Comparison of ENCODE assay signal across 24 cellular contexts in the genomic region with DNA sequence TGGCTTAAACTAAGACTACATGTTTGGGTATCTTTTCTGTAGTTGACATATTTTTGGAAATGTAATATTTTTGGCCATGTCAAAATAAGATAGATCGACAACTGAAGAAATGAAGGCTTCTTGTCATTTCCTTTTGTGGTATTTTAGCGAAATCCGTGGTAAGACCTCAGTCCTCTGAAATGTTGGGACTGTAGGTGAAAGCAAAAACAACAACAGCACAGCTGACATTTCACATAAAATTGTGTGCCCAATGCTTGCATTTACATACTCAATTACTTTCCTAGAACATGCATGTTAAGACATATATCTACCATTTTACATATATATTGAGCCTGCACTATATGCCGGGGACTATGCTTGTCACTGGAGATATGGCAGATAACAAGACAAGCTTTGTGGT. TPM values are rescaled to one million over a fixed set of nuclear protein-coding genes. Genes with fewer than 3 reads are reported as not detected.
DNase-seq lines count a peak whose midpoint lies in the region; ATAC-seq and TF ChIP-seq lines count a peak whose summit lies in the region.
"Had no signal": no experiment of that assay in that cellular context is flagged by ENCODE, and none has a peak within 500 bp of the region (broad histone marks: within the 10 kb centered on the region; RNA-seq: fewer than 3 reads in every experiment).

No MANE protein-coding gene starts in this region.

- H3K9ac ChIP-seq in Loucy (ENCODE audit: low read depth, low read length, poor library complexity, severe bottlenecking) = no peak overlapping the region

- peaks cover 29% of the 10 kb centered on the region for H3K4me1 Mint-ChIP-seq in activated naive CD8-positive, alpha-beta T cell treated with anti-CD3 and anti-CD28 coated beads, Interleukin-2, amount 10 ng/mL, durations not matched to agents 7 days and 5 days
- peaks cover 26% of the 10 kb centered on the region for H3K4me1 Mint-ChIP-seq in activated naive CD8-positive, alpha-beta T cell treated with anti-CD3 and anti-CD28 coated beads, Interleukin-2, amount 50 U/mL, for 24 hours
- H3K4me1 Mint-ChIP-seq in activated T-helper 17 cell treated with anti-CD3 and anti-CD28 coated beads, Interleukin-2, amount 50 U/mL, for 72 hours = peaks cover 18% of the 10 kb centered on the region
- peaks cover 38% of the 10 kb centered on the region for H3K4me1 Mint-ChIP-seq in stimulated activated effector memory CD8-positive, alpha-beta T cell treated with anti-CD3 and anti-CD28 coated beads, Interleukin-12 subunit alpha, Interleukin-12 subunit beta, amount 100 ng/mL, for 72 hours
- no peaks in the 10 kb centered on the region for H3K4me1 Mint-ChIP-seq in MCF 10A (ENCODE audit: insufficient read depth, unreplicated experiment)

- peak overlapping the region; percentile 51 for H3K4me3 Mint-ChIP-seq in activated naive CD8-positive, alpha-beta T cell treated with anti-CD3 and anti-CD28 coated beads, Interleukin-2, amount 10 ng/mL, durations not matched to agents 7 days and 5 days
- H3K4me3 Mint-ChIP-seq in activated naive CD8-positive, alpha-beta T cell treated with anti-CD3 and anti-CD28 coated beads, Interleukin-2, amount 50 U/mL, for 24 hours = no peak overlapping the region
- peak overlapping the region; percentile 22 for H3K4me3 Mint-ChIP-seq in activated T-helper 17 cell treated with anti-CD3 and anti-CD28 coated beads, Interleukin-2, amount 50 U/mL, for 72 hours
- H3K4me3 Mint-ChIP-seq in stimulated activated effector memory CD8-positive, alpha-beta T cell treated with anti-CD3 and anti-CD28 coated beads, Interleukin-12 subunit alpha, Interleukin-12 subunit beta, amount 100 ng/mL, for 72 hours = no peak overlapping the region
- no peak overlapping the region for H3K4me3 Mint-ChIP-seq in MCF 10A (ENCODE audit: unreplicated experiment)
- H3K4me3 Mint-ChIP-seq: brain had no signal

- no peaks in the 10 kb centered on the region for H3K36me3 ChIP-seq in Loucy (ENCODE audit: insufficient read depth, low read length)
- H3K36me3 ChIP-seq: left lung, MG63, prostate gland, thoracic aorta, uterus had no signal

- H3K9me3 ChIP-seq in Loucy (ENCODE audit: insufficient read depth, low read depth, low read length) = no peaks in the 10 kb centered on the region
- H3K9me3 ChIP-seq: left lung, MG63, prostate gland, thoracic aorta, uterus had no signal

- peaks cover 4% of the 10 kb centered on the region for H3K36me3 Mint-ChIP-seq in activated naive CD8-positive, alpha-beta T cell treated with anti-CD3 and anti-CD28 coated beads, Interleukin-2, amount 10 ng/mL, durations not matched to agents 7 days and 5 days
- H3K36me3 Mint-ChIP-seq in activated naive CD8-positive, alpha-beta T cell treated with anti-CD3 and anti-CD28 coated beads, Interleukin-2, amount 50 U/mL, for 24 hours (ENCODE audit: low read depth) = no peaks in the 10 kb centered on the region
- H3K36me3 Mint-ChIP-seq in activated T-helper 17 cell treated with anti-CD3 and anti-CD28 coated beads, Interleukin-2, amount 50 U/mL, for 72 hours (ENCODE audit: low read depth) = no peaks in the 10 kb centered on the region
- H3K36me3 Mint-ChIP-seq in stimulated activated effector memory CD8-positive, alpha-beta T cell treated with anti-CD3 and anti-CD28 coated beads, Interleukin-12 subunit alpha, Interleukin-12 subunit beta, amount 100 ng/mL, for 72 hours = no peaks in the 10 kb centered on the region
- H3K36me3 Mint-ChIP-seq in MCF 10A (ENCODE audit: insufficient read depth, unreplicated experiment) = peaks cover 8% of the 10 kb centered on the region
- H3K36me3 Mint-ChIP-seq: brain had no signal

- peak overlapping the region; percentile 85 for H3K27ac Mint-ChIP-seq in activated naive CD8-positive, alpha-beta T cell treated with anti-CD3 and anti-CD28 coated beads, Interleukin-2, amount 10 ng/mL, durations not matched to agents 7 days and 5 days
- no peak overlapping the region for H3K27ac Mint-ChIP-seq in activated naive CD8-positive, alpha-beta T cell treated with anti-CD3 and anti-CD28 coated beads, Interleukin-2, amount 50 U/mL, for 24 hours
- H3K27ac Mint-ChIP-seq in activated T-helper 17 cell treated with anti-CD3 and anti-CD28 coated beads, Interleukin-2, amount 50 U/mL, for 72 hours = peak overlapping the region; percentile 15
- H3K27ac Mint-ChIP-seq in stimulated activated effector memory CD8-positive, alpha-beta T cell treated with anti-CD3 and anti-CD28 coated beads, Interleukin-12 subunit alpha, Interleukin-12 subunit beta, amount 100 ng/mL, for 72 hours = peak overlapping the region; percentile 30
- no peak overlapping the region for H3K27ac Mint-ChIP-seq in MCF 10A (ENCODE audit: low read depth, unreplicated experiment)
- H3K27ac Mint-ChIP-seq: brain had no signal

- peak; percentile 60 for ATAC-seq in activated naive CD8-positive, alpha-beta T cell treated with anti-CD3 and anti-CD28 coated beads, Interleukin-2, amount 10 ng/mL, durations not matched to agents 7 days and 5 days (ENCODE audit: low read depth)
- no peak for ATAC-seq in activated naive CD8-positive, alpha-beta T cell treated with anti-CD3 and anti-CD28 coated beads, Interleukin-2, amount 50 U/mL, for 24 hours
- peak; percentile 59 for ATAC-seq in activated T-helper 17 cell treated with anti-CD3 and anti-CD28 coated beads, Interleukin-2, amount 50 U/mL, for 72 hours (replicated peaks)
- ATAC-seq in stimulated activated effector memory CD8-positive, alpha-beta T cell treated with anti-CD3 and anti-CD28 coated beads, Interleukin-12 subunit alpha, Interleukin-12 subunit beta, amount 100 ng/mL, for 72 hours = peak; percentile 62
- ATAC-seq: left lung, sciatic nerve had no signal

- no peak overlapping the region for H2AFZ ChIP-seq in Loucy (ENCODE audit: low read length)

- H3K79me2 ChIP-seq in Loucy (ENCODE audit: insufficient read depth, low read length) = no peaks in the 10 kb centered on the region

- no peak for DNase-seq in activated naive CD8-positive, alpha-beta T cell treated with anti-CD3 and anti-CD28 coated beads, Interleukin-2, amount 10 ng/mL, durations not matched to agents 7 days and 5 days
- no peak for DNase-seq in activated naive CD8-positive, alpha-beta T cell treated with anti-CD3 and anti-CD28 coated beads, Interleukin-2, amount 50 U/mL, for 24 hours
- DNase-seq in stimulated activated effector memory CD8-positive, alpha-beta T cell treated with anti-CD3 and anti-CD28 coated beads, Interleukin-12 subunit alpha, Interleukin-12 subunit beta, amount 100 ng/mL, for 72 hours (ENCODE audit: low spot score in 2 of 2) = no peak
- DNase-seq in T1000 (lab: John Stamatoyannopoulos, UW) (no peak), MCF 10A (ENCODE audit: unreplicated experiment) (no peak)
- DNase-seq: activated effector memory CD4-positive, alpha-beta T cell treated with Interleukin-2 at 50 U/mL for 16 hours; DMS79; GF-D8; HCEC 1CT; left lung; mesenchymal stem cell; MG63; NCI-H1436 treated with DMSO at 0.1 percent for 48 hours; NCI-H2107; NCI-H774; uterus had no signal

- no peaks in the 10 kb centered on the region for H3K27me3 ChIP-seq in Loucy (ENCODE audit: insufficient read depth, low read length, poor library complexity, severe bottlenecking)
- H3K27me3 ChIP-seq: left lung, MG63, uterus had no signal

- H4K20me1 ChIP-seq in Loucy (ENCODE audit: insufficient read depth, low read length, poor library complexity, severe bottlenecking) = no peaks in the 10 kb centered on the region

- H3K9me3 Mint-ChIP-seq in activated naive CD8-positive, alpha-beta T cell treated with anti-CD3 and anti-CD28 coated beads, Interleukin-2, amount 10 ng/mL, durations not matched to agents 7 days and 5 days = peaks cover 4% of the 10 kb centered on the region
- no peaks in the 10 kb centered on the region for H3K9me3 Mint-ChIP-seq in activated naive CD8-positive, alpha-beta T cell treated with anti-CD3 and anti-CD28 coated beads, Interleukin-2, amount 50 U/mL, for 24 hours
- H3K9me3 Mint-ChIP-seq in activated T-helper 17 cell treated with anti-CD3 and anti-CD28 coated beads, Interleukin-2, amount 50 U/mL, for 72 hours = no peaks in the 10 kb centered on the region
- H3K9me3 Mint-ChIP-seq in stimulated activated effector memory CD8-positive, alpha-beta T cell treated with anti-CD3 and anti-CD28 coated beads, Interleukin-12 subunit alpha, Interleukin-12 subunit beta, amount 100 ng/mL, for 72 hours = no peaks in the 10 kb centered on the region
- H3K9me3 Mint-ChIP-seq in MCF 10A (ENCODE audit: unreplicated experiment) = no peaks in the 10 kb centered on the region

- TF ChIP-seq CTCF in Loucy (conservative IDR thresholded peaks at IDR 0.05; ENCODE audit: low read length) (no peak), MCF 10A (IDR thresholded peaks at IDR 0.05; ENCODE audit: unreplicated experiment) (no peak)

- CTCF ChIA-PET in MCF 10A (lab: Yijun Ruan, JAX) = no interaction called here

- H3K4me2 ChIP-seq in Loucy (ENCODE audit: low read depth, low read length, poor library complexity, severe bottlenecking) = peak overlapping the region; percentile 7

- peaks cover 7% of the 10 kb centered on the region for H3K4me1 ChIP-seq in Loucy (ENCODE audit: insufficient read depth, low read length, poor library complexity, severe bottlenecking)
- H3K4me1 ChIP-seq: left lung, prostate gland, uterus had no signal

- no peaks in the 10 kb centered on the region for H3F3A ChIP-seq in Loucy (ENCODE audit: low read depth)

- no TSS peak for BruUV-seq in MCF 10A (replicated peaks; lab: Mats Ljungman, UMichigan)

- H3K27me3 Mint-ChIP-seq in activated naive CD8-positive, alpha-beta T cell treated with anti-CD3 and anti-CD28 coated beads, Interleukin-2, amount 10 ng/mL, durations not matched to agents 7 days and 5 days = peaks cover 5% of the 10 kb centered on the region
- H3K27me3 Mint-ChIP-seq in activated naive CD8-positive, alpha-beta T cell treated with anti-CD3 and anti-CD28 coated beads, Interleukin-2, amount 50 U/mL, for 24 hours = no peaks in the 10 kb centered on the region
- H3K27me3 Mint-ChIP-seq in activated T-helper 17 cell treated with anti-CD3 and anti-CD28 coated beads, Interleukin-2, amount 50 U/mL, for 72 hours = no peaks in the 10 kb centered on the region
- H3K27me3 Mint-ChIP-seq in MCF 10A (ENCODE audit: insufficient read depth, unreplicated experiment) = no peaks in the 10 kb centered on the region

- intact Hi-C loops in MCF 10A (cut with micrococcal nuclease) = no loop called here

- POLR2A ChIA-PET in activated naive CD8-positive, alpha-beta T cell treated with anti-CD3 and anti-CD28 coated beads, Interleukin-2, amount 10 ng/mL, durations not matched to agents 7 days and 5 days (lab: Charles Lee) = interaction anchor here (0.6 to 1.2 kb wide), 3 partner anchors 75 to 397 kb away, joined by 3 read pairs; a partner anchor contains a TSS
- POLR2A ChIA-PET in MCF 10A (lab: Yijun Ruan, JAX) = no interaction called here

- H3K9me2 ChIP-seq in Loucy (replicated peaks; ENCODE audit: low read depth, low read length) = no peaks in the 10 kb centered on the region

- H3K4me3 ChIP-seq in Loucy (ENCODE audit: low read length, poor library complexity, severe bottlenecking) = no peak overlapping the region
- H3K4me3 ChIP-seq: left lung, MG63, prostate gland, thoracic aorta, uterus had no signal

RNA-seq across cellular contexts. Expression of a gene that starts 50.2 kb away (rescaled TPM):
- total RNA-seq in activated naive CD8-positive, alpha-beta T cell treated with anti-CD3 and anti-CD28 coated beads, Interleukin-2, amount 10 ng/mL, durations not matched to agents 7 days and 5 days = not detected
- not detected for total RNA-seq in activated T-helper 17 cell treated with anti-CD3 and anti-CD28 coated beads, Interleukin-2, amount 50 U/mL, for 72 hours
- not detected in 2 replicates for total RNA-seq in MCF 10A (2022)
- total RNA-seq: glomerular endothelial cell; left lung; prostate gland; sciatic nerve; T-helper 1 cell treated with Interleukin-12 subunit alpha and Interleukin-12 subunit beta and Interleukin-4 antibody, amounts not matched to agents 30 ng/mL and 1 ng/mL, for 36 hours; thoracic aorta had no signal

Comparison
In these comparisons a context has a peak if more than half of its experiments do, and no peak if none do; other contexts are left out.
1. H3K27ac Mint-ChIP-seq: peak in activated naive CD8-positive, alpha-beta T cell treated with anti-CD3 and anti-CD28 coated beads, Interleukin-2, amount 10 ng/mL, durations not matched to agents 7 days and 5 days (single experiment), activated T-helper 17 cell treated with anti-CD3 and anti-CD28 coated beads, Interleukin-2, amount 50 U/mL, for 72 hours (single experiment) and stimulated activated effector memory CD8-positive, alpha-beta T cell treated with anti-CD3 and anti-CD28 coated beads, Interleukin-12 subunit alpha, Interleukin-12 subunit beta, amount 100 ng/mL, for 72 hours (single experiment); none in activated naive CD8-positive, alpha-beta T cell treated with anti-CD3 and anti-CD28 coated beads, Interleukin-2, amount 50 U/mL, for 24 hours (single experiment) and MCF 10A (single experiment).
2. H3K4me3 Mint-ChIP-seq: peak in activated naive CD8-positive, alpha-beta T cell treated with anti-CD3 and anti-CD28 coated beads, Interleukin-2, amount 10 ng/mL, durations not matched to agents 7 days and 5 days (single experiment) and activated T-helper 17 cell treated with anti-CD3 and anti-CD28 coated beads, Interleukin-2, amount 50 U/mL, for 72 hours (single experiment); none in activated naive CD8-positive, alpha-beta T cell treated with anti-CD3 and anti-CD28 coated beads, Interleukin-2, amount 50 U/mL, for 24 hours (single experiment), stimulated activated effector memory CD8-positive, alpha-beta T cell treated with anti-CD3 and anti-CD28 coated beads, Interleukin-12 subunit alpha, Interleukin-12 subunit beta, amount 100 ng/mL, for 72 hours (single experiment) and MCF 10A (single experiment).